In the genomic region with DNA sequence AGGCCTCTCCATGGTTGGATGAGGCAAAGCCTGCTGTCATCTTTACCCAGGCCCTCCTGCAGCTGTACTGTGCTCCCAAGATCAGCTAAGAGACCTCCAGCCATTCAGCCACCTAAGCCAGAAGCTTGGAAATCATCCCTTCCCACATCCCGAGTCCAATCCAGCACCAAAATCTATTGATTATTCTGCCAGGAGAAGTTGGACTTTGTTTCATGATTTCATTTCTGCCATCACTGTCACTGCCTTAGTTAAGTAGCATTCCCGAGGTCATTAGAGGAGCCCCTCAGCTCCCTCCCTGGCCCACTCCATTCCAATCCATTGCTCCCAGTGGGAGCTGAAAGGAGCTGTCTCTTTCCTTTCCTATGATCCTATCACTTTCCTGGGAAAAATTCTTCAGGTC, we compare ENCODE assay signal across 18 cellular contexts. TPM values are rescaled to one million over a fixed set of nuclear protein-coding genes. Genes with fewer than 3 reads are reported as not detected.
DNase-seq lines count a peak whose midpoint lies in the region; ATAC-seq and TF ChIP-seq lines count a peak whose summit lies in the region.
"Had no signal": no experiment of that assay in that cellular context is flagged by ENCODE, and none has a peak within 500 bp of the region (broad histone marks: within the 10 kb centered on the region; RNA-seq: fewer than 3 reads in every experiment).

No MANE protein-coding gene starts in this region.

- H3K4me3 Mint-ChIP-seq in activated T-helper 17 cell treated with anti-CD3 and anti-CD28 coated beads, Interleukin-2, amount 50 U/mL, for 72 hours, result no peak overlapping the region
- H3K4me3 Mint-ChIP-seq: CD4-positive, alpha-beta memory T cell; HFFc6; IgD-negative memory B cell had no signal

- H3K4me1 ChIP-seq in lower lobe of right lung (no peaks in the 10 kb centered on the region), trophoblast cell (ENCODE audit: control insufficient read depth in 1 of 2, insufficient read depth in 2 of 2, low read length in 2 of 2) (no peaks in the 10 kb centered on the region), mesenchymal stem cell (ENCODE audit: control insufficient read depth, insufficient read depth, low read depth, low read length) (peaks cover 1% of the 10 kb centered on the region)

- no peaks in the 10 kb centered on the region for H3K9me3 Mint-ChIP-seq in activated T-helper 17 cell treated with anti-CD3 and anti-CD28 coated beads, Interleukin-2, amount 50 U/mL, for 72 hours
- H3K9me3 Mint-ChIP-seq: CD4-positive, alpha-beta memory T cell; IgD-negative memory B cell had no signal

- no peaks in the 10 kb centered on the region for H3K36me3 Mint-ChIP-seq in activated T-helper 17 cell treated with anti-CD3 and anti-CD28 coated beads, Interleukin-2, amount 50 U/mL, for 72 hours (ENCODE audit: low read depth)
- H3K36me3 Mint-ChIP-seq: CD4-positive, alpha-beta memory T cell; IgD-negative memory B cell had no signal

- H3K4me3 ChIP-seq in lower lobe of right lung (no peak overlapping the region), trophoblast cell (ENCODE audit: low read depth, low read length) (no peak overlapping the region), mesenchymal stem cell (ENCODE audit: insufficient read depth in 1 of 2, low read depth in 1 of 2, low read length in 2 of 2) (no peak overlapping the region)

- H2AFZ ChIP-seq in trophoblast cell (ENCODE audit: insufficient read depth, low read length, poor library complexity) (no peak overlapping the region), mesenchymal stem cell (ENCODE audit: low read depth, low read length) (no peak overlapping the region)

- ATAC-seq in activated T-helper 17 cell treated with anti-CD3 and anti-CD28 coated beads, Interleukin-2, amount 50 U/mL, for 72 hours (replicated peaks), result no peak
- ATAC-seq in left lobe of liver (peak; percentile 76), lower lobe of right lung (no peak), GM21515 (IDR thresholded peaks at IDR 0.05; ENCODE audit: unreplicated experiment) (no peak)

- H2BK12ac ChIP-seq in trophoblast cell (ENCODE audit: low read length), result peak overlapping the region; percentile 5
- H2BK12ac ChIP-seq in mesenchymal stem cell (ENCODE audit: low read length in 2 of 2), result no peak overlapping the region

- no peak overlapping the region for H2BK5ac ChIP-seq in trophoblast cell (ENCODE audit: low read depth, low read length, poor library complexity)
- H2BK5ac ChIP-seq in mesenchymal stem cell (ENCODE audit: low read depth, low read length, poor library complexity, severe bottlenecking), result no peak overlapping the region

- H3K23ac ChIP-seq in trophoblast cell (ENCODE audit: low read length) (no peak overlapping the region), mesenchymal stem cell (ENCODE audit: low read length in 2 of 2) (no peak overlapping the region)

- no peak overlapping the region for H3K4me2 ChIP-seq in trophoblast cell (ENCODE audit: low read length)
- H3K4me2 ChIP-seq in mesenchymal stem cell (ENCODE audit: low read length, poor library complexity, severe bottlenecking), result no peak overlapping the region

- DNase-seq in left lobe of liver (ENCODE audit: low spot score), result no peak
- DNase-seq in lower lobe of right lung, result no peak
- DNase-seq in trophoblast cell, result no peak
- DNase-seq in hepatic stellate cell (ENCODE audit: low spot score), result no peak
- no peak for DNase-seq in mesenchymal stem cell
- DNase-seq: ACHN; AML-193; CD4-positive, alpha-beta memory T cell; DMS153; DMS79 treated with DMSO at 0.1 percent for 48 hours; GF-D8; GOT3; H7; HFFc6 had no signal

- intact Hi-C loops in lower lobe of right lung (cut with DNase I), result no loop called here

- peak overlapping the region; percentile 75 for H3K27ac Mint-ChIP-seq in activated T-helper 17 cell treated with anti-CD3 and anti-CD28 coated beads, Interleukin-2, amount 50 U/mL, for 72 hours
- H3K27ac Mint-ChIP-seq: HFFc6, IgD-negative memory B cell had no signal

- H3K27me3 ChIP-seq in lower lobe of right lung (ENCODE audit: low read depth), result no peaks in the 10 kb centered on the region
- H3K27me3 ChIP-seq in trophoblast cell (ENCODE audit: insufficient read depth, low read length), result no peaks in the 10 kb centered on the region
- no peaks in the 10 kb centered on the region for H3K27me3 ChIP-seq in mesenchymal stem cell (ENCODE audit: control insufficient read depth in 1 of 2, insufficient read depth in 1 of 2, low read length in 2 of 2)

- no peak overlapping the region for H3K4ac ChIP-seq in trophoblast cell (ENCODE audit: low read depth, low read length)
- no peak overlapping the region for H3K4ac ChIP-seq in mesenchymal stem cell (ENCODE audit: low read depth in 1 of 2, low read length in 2 of 2)

- WGBS in trophoblast cell (ENCODE audit: extremely low coverage, insufficient coverage, insufficient read length), result no CpG with 5 or more reads among the region's 2 CpGs
- 91% methylated on average over 2 of the region's 2 CpGs for WGBS in mesenchymal stem cell

- H3K27ac ChIP-seq in lower lobe of right lung, result peak overlapping the region; percentile 2
- no peak overlapping the region for H3K27ac ChIP-seq in trophoblast cell (ENCODE audit: low read depth, low read length)
- no peak overlapping the region for H3K27ac ChIP-seq in mesenchymal stem cell (ENCODE audit: low read length, poor library complexity, severe bottlenecking)
- H3K27ac ChIP-seq: C4-2B had no signal

- peak overlapping the region; percentile 21 for H2BK120ac ChIP-seq in trophoblast cell (ENCODE audit: insufficient read depth, low read length, poor library complexity)
- no peak overlapping the region for H2BK120ac ChIP-seq in mesenchymal stem cell (ENCODE audit: low read depth, low read length)

- H2BK15ac ChIP-seq in mesenchymal stem cell (ENCODE audit: low read depth, poor library complexity, severe bottlenecking), result no peak overlapping the region

- H4K12ac ChIP-seq in trophoblast cell (ENCODE audit: low read depth, low read length), result no peak overlapping the region

- no peaks in the 10 kb centered on the region for H3K9me3 ChIP-seq in lower lobe of right lung
- H3K9me3 ChIP-seq in trophoblast cell (ENCODE audit: insufficient read depth, low read depth, low read length), result peaks cover 4% of the 10 kb centered on the region
- H3K9me3 ChIP-seq in mesenchymal stem cell (ENCODE audit: control insufficient read depth, low read length), result no peaks in the 10 kb centered on the region

- H2AK5ac ChIP-seq in trophoblast cell (ENCODE audit: low read length), result no peak overlapping the region
- no peak overlapping the region for H2AK5ac ChIP-seq in mesenchymal stem cell (ENCODE audit: low read length, severe bottlenecking)

- H3K36me3 ChIP-seq in lower lobe of right lung, result peaks cover 25% of the 10 kb centered on the region
- no peaks in the 10 kb centered on the region for H3K36me3 ChIP-seq in trophoblast cell (ENCODE audit: control insufficient read depth in 1 of 2, insufficient read depth in 2 of 2, low read length in 2 of 2)
- H3K36me3 ChIP-seq in mesenchymal stem cell (ENCODE audit: control insufficient read depth in 1 of 2, insufficient read depth in 2 of 2, low read depth in 1 of 2, low read length in 2 of 2), result peaks cover 23 to 69% of the 10 kb centered on the region in 2 experiments

- H3K27me3 Mint-ChIP-seq in activated T-helper 17 cell treated with anti-CD3 and anti-CD28 coated beads, Interleukin-2, amount 50 U/mL, for 72 hours, result no peaks in the 10 kb centered on the region
- H3K27me3 Mint-ChIP-seq: CD4-positive, alpha-beta memory T cell; IgD-negative memory B cell had no signal

- peaks cover 9% of the 10 kb centered on the region for H3K4me1 Mint-ChIP-seq in activated T-helper 17 cell treated with anti-CD3 and anti-CD28 coated beads, Interleukin-2, amount 50 U/mL, for 72 hours

- peak overlapping the region; percentile 11 for H4K91ac ChIP-seq in trophoblast cell (ENCODE audit: low read depth, low read length)
- H4K91ac ChIP-seq in mesenchymal stem cell (ENCODE audit: low read length), result no peak overlapping the region

- H3K14ac ChIP-seq in trophoblast cell (ENCODE audit: low read length), result no peak overlapping the region
- H3K14ac ChIP-seq in mesenchymal stem cell (ENCODE audit: low read length in 2 of 2), result no peak overlapping the region

- no peak for TF ChIP-seq CTCF in lower lobe of right lung (IDR thresholded peaks at IDR 0.05)

- no peaks in the 10 kb centered on the region for H3K79me1 ChIP-seq in trophoblast cell (ENCODE audit: low read length)
- no peaks in the 10 kb centered on the region for H3K79me1 ChIP-seq in mesenchymal stem cell (replicated peaks; ENCODE audit: low read length, poor library complexity, severe bottlenecking)

- H3K9ac ChIP-seq in trophoblast cell (ENCODE audit: low read length) (no peak overlapping the region), mesenchymal stem cell (ENCODE audit: low read length) (no peak overlapping the region)

- H4K8ac ChIP-seq in trophoblast cell (ENCODE audit: low read depth, low read length), result no peak overlapping the region
- no peak overlapping the region for H4K8ac ChIP-seq in mesenchymal stem cell (ENCODE audit: low read length)

- H3K18ac ChIP-seq in trophoblast cell (ENCODE audit: low read length) (no peak overlapping the region), mesenchymal stem cell (ENCODE audit: low read depth in 1 of 2, low read length in 2 of 2) (no peak overlapping the region)

- H3K79me2 ChIP-seq in trophoblast cell (ENCODE audit: control insufficient read depth, insufficient read depth, low read length, poor library complexity), result no peaks in the 10 kb centered on the region

RNA-seq across cellular contexts. Expression of a gene that starts 14.1 kb away (rescaled TPM):
- 1 to 10 TPM; 1.9 to 3.7 TPM for total RNA-seq in activated T-helper 17 cell treated with anti-CD3 and anti-CD28 coated beads, Interleukin-2, amount 50 U/mL, for 72 hours
- total RNA-seq in left lobe of liver (1.3 TPM), lower lobe of right lung (11.3 TPM)
- polyA plus RNA-seq in trophoblast cell (2013), result 0.31 and 0.42 TPM in 2 replicates
- 0.73 TPM for polyA plus RNA-seq in mesenchymal stem cell (2013, experiment 1 of 2)
- 0.52 TPM for polyA plus RNA-seq in mesenchymal stem cell (2013, experiment 2 of 2)
- polyA plus RNA-seq: IgD-negative memory B cell had no signal
